ENCODE assay signal across 8 cellular contexts in genomic region chr4:148444296-148445070, GRCh38. TPM values are rescaled to one million over a fixed set of nuclear protein-coding genes. Genes with fewer than 3 reads are reported as not detected.
A peak's percentile ranks its signal among the peaks of the same experiment; 100 is the strongest.
DNase-seq lines count a peak whose midpoint lies in the region; ATAC-seq and TF ChIP-seq lines count a peak whose summit lies in the region.

No MANE protein-coding gene starts in this region.

- peaks cover 5% of the 10 kb centered on the region for H3K36me3 Mint-ChIP-seq in activated B cell treated with CpG ODN at 0.5 μM for 24 hours (ENCODE audit: low read depth)

- H3K27ac Mint-ChIP-seq in activated B cell treated with CpG ODN at 0.5 μM for 24 hours: peak overlapping the region; percentile 97

- TF ChIP-seq CTCF in activated B cell treated with CpG ODN at 0.5 μM for 24 hours (IDR thresholded peaks at IDR 0.05) (no peak), lower lobe of right lung (IDR thresholded peaks at IDR 0.05) (no peak)

- no peaks in the 10 kb centered on the region for H3K9me3 Mint-ChIP-seq in activated B cell treated with CpG ODN at 0.5 μM for 24 hours

- H3K4me1 Mint-ChIP-seq in activated B cell treated with CpG ODN at 0.5 μM for 24 hours: peaks cover 33% of the 10 kb centered on the region

- H3K4me3 Mint-ChIP-seq in activated B cell treated with CpG ODN at 0.5 μM for 24 hours: peak overlapping the region; percentile 92

- in situ Hi-C loops in HAP-1 (cut with MboI; ENCODE audit: low sequenced_read_pairs): no loop called here

- H3K27me3 Mint-ChIP-seq in activated B cell treated with CpG ODN at 0.5 μM for 24 hours: peaks cover 2% of the 10 kb centered on the region

- ATAC-seq in activated B cell treated with CpG ODN at 0.5 μM for 24 hours (ENCODE audit: low read depth): no peak
- peak; percentile 1 to 3 for ATAC-seq in lower lobe of right lung

- peaks cover 17% of the 10 kb centered on the region for H3K4me1 ChIP-seq in HAP-1
- H3K4me1 ChIP-seq in lower lobe of right lung: peaks cover 19% of the 10 kb centered on the region

- H3K4me3 ChIP-seq in HAP-1: peak overlapping the region; percentile 46
- H3K4me3 ChIP-seq in lower lobe of right lung: peak overlapping the region; percentile 97

- H3K9me3 ChIP-seq in HAP-1: no peaks in the 10 kb centered on the region
- no peaks in the 10 kb centered on the region for H3K9me3 ChIP-seq in lower lobe of right lung

- DNase-seq in HAP-1 (ENCODE audit: low spot score in 2 of 2) (peak in 1 of 2 experiments; percentile 57), activated B cell treated with CpG ODN at 0.5 μM for 24 hours (peak; percentile 58), cerebellum (ENCODE audit: low spot score) (peak; percentile 35), lower lobe of right lung (peak; percentile 60), RPMI8226 (no peak), CD1c-positive myeloid dendritic cell (ENCODE audit: extremely low spot score) (no peak), globus pallidus (ENCODE audit: low spot score) (no peak)
- DNase-seq in stimulated activated CD4-positive, alpha-beta T cell treated with anti-CD3 and anti-CD28 coated beads, Interleukin-4, amount 100 ng/mL, for 24 hours: peak; percentile 39

- intact Hi-C loops in activated B cell treated with CpG ODN at 0.5 μM for 24 hours (cut with micrococcal nuclease): loop anchor here (5.0 kb wide), 2 partner anchors 827 to 1638 kb away; partner anchors contain the start of gene TMEM184C
- intact Hi-C loops in lower lobe of right lung (cut with DNase I): no loop called here

- CTCF ChIA-PET in activated B cell treated with CpG ODN at 0.5 μM for 24 hours (lab: Charles Lee): no interaction called here

- H3K27ac ChIP-seq in lower lobe of right lung: peak overlapping the region; percentile 75

- no peaks in the 10 kb centered on the region for H3K36me3 ChIP-seq in HAP-1 (replicated peaks)
- no peaks in the 10 kb centered on the region for H3K36me3 ChIP-seq in lower lobe of right lung

- POLR2A ChIA-PET in activated B cell treated with CpG ODN at 0.5 μM for 24 hours (lab: Charles Lee): interaction anchor here (1.0 to 2.4 kb wide), 6 partner anchors 11 to 827 kb away, joined by 3 to 12 read pairs (median 6); partner anchors contain the start of genes PRMT9 and TMEM184C

- H3K27me3 ChIP-seq in HAP-1 (ENCODE audit: low read depth): peaks cover 30% of the 10 kb centered on the region
- H3K27me3 ChIP-seq in lower lobe of right lung (ENCODE audit: low read depth): peaks cover 4% of the 10 kb centered on the region

RNA-seq across cellular contexts. Expression of gene NR3C2, which starts 2.3 kb away (rescaled TPM):
- total RNA-seq in activated B cell treated with CpG ODN at 0.5 μM for 24 hours (3.9 and 4.5 TPM in 2 replicates), cerebellum (10.1 TPM), lower lobe of right lung (31.4 TPM)

Comparison
In these comparisons a context has a peak if more than half of its experiments do, and no peak if none do; other contexts are left out.
1. DNase-seq: peak in activated B cell treated with CpG ODN at 0.5 μM for 24 hours (single experiment), cerebellum (single experiment), lower lobe of right lung (single experiment) and stimulated activated CD4-positive, alpha-beta T cell treated with anti-CD3 and anti-CD28 coated beads, Interleukin-4, amount 100 ng/mL, for 24 hours (single experiment); none in RPMI8226 (single experiment), CD1c-positive myeloid dendritic cell (single experiment) and globus pallidus (single experiment).